ENCODE assay signal across 8 cellular contexts in the genomic region with DNA sequence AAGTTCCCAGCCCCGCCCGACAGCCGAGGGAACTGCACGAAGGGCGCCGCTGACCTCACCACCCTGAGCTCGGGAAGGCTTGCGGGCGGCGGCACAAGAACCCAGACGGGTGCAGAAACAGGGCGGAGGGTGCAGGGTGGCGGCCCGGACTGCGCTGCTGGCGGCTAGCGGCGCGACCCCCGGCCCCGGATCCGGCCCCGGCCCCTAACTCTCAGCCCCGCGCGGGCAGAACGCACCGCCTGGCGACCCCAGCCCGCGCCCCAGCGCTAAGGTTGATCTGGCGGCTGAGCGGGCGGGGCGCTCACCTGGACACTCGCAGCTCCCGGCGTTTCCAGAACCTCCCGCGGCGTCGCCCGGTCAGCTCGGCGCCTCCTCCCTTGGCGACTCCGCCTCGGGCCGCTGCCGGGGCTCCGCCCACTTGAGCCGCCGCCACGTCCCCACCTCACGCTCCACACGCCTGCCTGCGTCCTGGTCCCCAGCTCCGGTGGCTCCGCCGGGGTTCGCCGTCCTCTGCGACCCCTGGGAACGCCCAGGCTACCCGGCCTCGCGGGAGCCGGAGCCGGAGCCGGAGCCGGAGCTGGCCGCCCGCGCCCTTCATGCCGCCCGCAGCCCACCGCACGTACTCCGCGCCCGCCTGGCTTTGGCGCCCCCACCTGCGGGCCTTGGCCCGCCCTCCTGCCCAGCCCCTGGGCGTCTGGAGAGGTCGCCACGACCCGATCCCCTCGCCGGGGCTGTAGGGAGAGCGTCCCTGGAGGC. TPM values are rescaled to one million over a fixed set of nuclear protein-coding genes. Genes with fewer than 3 reads are reported as not detected.
DNase-seq lines count a peak whose midpoint lies in the region; ATAC-seq, FAIRE-seq and TF ChIP-seq lines count a peak whose summit lies in the region.

P4HA2 (minus strand) TSS at position 369 of the 756 bp plus-strand sequence. CDS start 9,227 bp downstream, outside the sequence.

- TF ChIP-seq CTCF in RWPE1 (conservative IDR thresholded peaks at IDR 0.05; ENCODE audit: low read depth) (no peak), pancreas (IDR thresholded peaks at IDR 0.05) (peak in 2 of 4 donors; percentile 20 to 35)

- peak within 1 kb of the TSS; percentile 30 to 68 (median 49) for H3K4me3 ChIP-seq in pancreas

- POLR2A ChIA-PET in RWPE1 (lab: Yijun Ruan, JAX; ENCODE audit: low non-redundant PET): interaction anchor here (0.6 to 1.3 kb wide), 5 partner anchors 12 to 37 kb away, joined by 3 read pairs; no protein-coding TSS in a partner anchor

- intact Hi-C loops in left cardiac atrium (cut with DNase I): loop anchor here in 1 of 2 donors (5.0 kb wide), 2 partner anchors 35 kb away; no protein-coding TSS in a partner anchor
- intact Hi-C loops in pancreas (cut with DNase I): no loop called here

- peak; percentile 80 for ATAC-seq in GM21360 (IDR thresholded peaks at IDR 0.05; ENCODE audit: unreplicated experiment)
- ATAC-seq in left cardiac atrium: peak; percentile 85 to 86
- ATAC-seq in pancreas: peak; percentile 89 to 93 (median 92)

- peak within 1 kb of the TSS; percentile 96 for H3K27ac ChIP-seq in RWPE1
- H3K27ac ChIP-seq in angular gyrus (ENCODE audit: low read depth, low read length): peak within 1 kb of the TSS; percentile 88
- H3K27ac ChIP-seq in pancreas: peak within 1 kb of the TSS; percentile 78 to 96 (median 91)

- H3K9me3 ChIP-seq in pancreas: no peaks in the 10 kb centered on the region

- no peaks in the 10 kb centered on the region for H3K27me3 ChIP-seq in pancreas

- H3K4me1 ChIP-seq in pancreas: peaks cover 0 to 26% (median 7%) of the 10 kb centered on the region in 3 donors

- H3K36me3 ChIP-seq in pancreas: no peaks in the 10 kb centered on the region

- WGBS in pancreas, 2 donors: 0 to 1% methylated on average over 54 to 92 of the region's 92 CpGs

- DNase-seq in DMS114 treated with DMSO at 0.1 percent for 48 hours (lab: John Stamatoyannopoulos, UW; ENCODE audit: unreplicated experiment): peak; percentile 17
- DNase-seq in HK-2 (ENCODE audit: unreplicated experiment): peak; percentile 71
- peak; percentile 85 for DNase-seq in RWPE1 (ENCODE audit: low spot score)
- DNase-seq in left cardiac atrium: peak; percentile 86
- DNase-seq in pancreas: peak; percentile 88 to 97 (median 94)
- no peak for DNase-seq in central memory CD4-positive, alpha-beta T cell

- CTCF ChIA-PET in RWPE1 (lab: Yijun Ruan, JAX): interaction anchor here (0.6 to 3.6 kb wide), 8 partner anchors 11 to 412 kb away, joined by 3 to 20 read pairs (median 4); no protein-coding TSS in a partner anchor

- no peak for FAIRE-seq in pancreas (lab: Jason Lieb, UNC)

RNA-seq across cellular contexts. Expression of gene P4HA2, which starts in this region (rescaled TPM):
- total RNA-seq in left cardiac atrium: 10 to 100 TPM; 60.2 to 78.4 TPM
- total RNA-seq in pancreas: 10 to 100 TPM; 52.8 to 85.7 (median 64.3) TPM
- 10 to 100 TPM; 28.3 to 34.7 TPM for polyA plus RNA-seq in pancreas
